In genomic region chr18:69215151-69215550, GRCh38 we compare ENCODE assay signal across 25 cellular contexts.
DNase-seq lines count a peak whose midpoint lies in the region; ATAC-seq and TF ChIP-seq lines count a peak whose summit lies in the region.
"Had no signal": no experiment of that assay in that cellular context is flagged by ENCODE, and none has a peak within 500 bp of the region (broad histone marks: within the 10 kb centered on the region; RNA-seq: fewer than 3 reads in every experiment).

No MANE protein-coding gene starts in this region.

- no peak overlapping the region for H3K27ac ChIP-seq in tibial nerve
- H3K27ac ChIP-seq: adrenal gland; BLaER1 treated with 17β-estradiol and CSF1 and Interleukin-3, amounts not matched to agents 10 nM and 100 nM; left lung; sigmoid colon; suprapubic skin; uterus had no signal

- no peak overlapping the region for H3K4me3 ChIP-seq in tibial nerve
- H3K4me3 ChIP-seq: adrenal gland; BLaER1 treated with 17β-estradiol and CSF1 and Interleukin-3, amounts not matched to agents 10 nM and 100 nM; GM12878; HAP-1; K562; left lung; sigmoid colon; suprapubic skin; uterus had no signal

- 94 to 96% methylated on average over 1 of the region's 1 CpG for WGBS in tibial nerve, 2 donors

- no peak for TF ChIP-seq EP300 in tibial nerve (IDR thresholded peaks at IDR 0.05)

- no peak for ATAC-seq in HG03159 (IDR thresholded peaks at IDR 0.05; ENCODE audit: unreplicated experiment)
- ATAC-seq: GM12878, K562, left lung, Right ventricle myocardium inferior had no signal

- H3K9me3 ChIP-seq in tibial nerve = no peaks in the 10 kb centered on the region
- H3K9me3 ChIP-seq: adrenal gland; BLaER1 treated with 17β-estradiol and CSF1 and Interleukin-3, amounts not matched to agents 10 nM and 100 nM; HAP-1; left lung; sigmoid colon; uterus had no signal

- in situ Hi-C loops in G401 (cut with HindIII; ENCODE audit: low sequenced_read_pairs) = no loop called here

- H3K27me3 ChIP-seq in tibial nerve = no peaks in the 10 kb centered on the region
- H3K27me3 ChIP-seq: adrenal gland; BLaER1 treated with 17β-estradiol and CSF1 and Interleukin-3, amounts not matched to agents 10 nM and 100 nM; left lung; sigmoid colon; suprapubic skin; uterus had no signal

- TF ChIP-seq POLR2A in tibial nerve (IDR thresholded peaks at IDR 0.05) = no peak

- no peaks in the 10 kb centered on the region for H3K4me1 ChIP-seq in tibial nerve
- H3K4me1 ChIP-seq: adrenal gland, left lung, sigmoid colon, suprapubic skin, uterus had no signal

- no peak for TF ChIP-seq CTCF in tibial nerve (IDR thresholded peaks at IDR 0.05)

- no peaks in the 10 kb centered on the region for H3K36me3 ChIP-seq in tibial nerve
- H3K36me3 ChIP-seq: adrenal gland; BLaER1 treated with 17β-estradiol and CSF1 and Interleukin-3, amounts not matched to agents 10 nM and 100 nM; HAP-1; left lung; sigmoid colon; suprapubic skin; uterus had no signal

- DNase-seq in G401 (ENCODE audit: low spot score) (peak; percentile 76), NCI-H2081 (lab: John Stamatoyannopoulos, UW) (peak; percentile 40 to 78), NCI-H524 (lab: John Stamatoyannopoulos, UW) (peak; percentile 51 to 83), SHP77 treated with DMSO at 0.1 percent for 48 hours (lab: John Stamatoyannopoulos, UW) (peak; percentile 25), tibial nerve (ENCODE audit: low spot score in 2 of 2) (no peak), Ammon's horn (ENCODE audit: low spot score) (no peak)
- DNase-seq in activated CD4-positive, alpha-beta T cell treated with anti-CD3 and anti-CD28 coated beads for 1 hour = no peak
- DNase-seq: activated naive CD4-positive, alpha-beta T cell treated with anti-CD3 and anti-CD28 coated beads for 36 hours; adrenal gland; left lung; mesenchymal stem cell; NCI-H1694; NCI-H526 treated with DMSO at 0.1 percent for 48 hours; sigmoid colon; stimulated activated CD4-positive, alpha-beta T cell treated with anti-CD3 and anti-CD28 coated beads, Interleukin-15, amount 100 ng/mL, for 24 hours; stimulated activated naive CD4-positive, alpha-beta T cell; T1000; uterus had no signal

Comparison
In these comparisons a context has a peak if more than half of its experiments do, and no peak if none do; other contexts are left out.
1. DNase-seq: peak in G401 (single experiment), NCI-H2081 (2 of 2), NCI-H524 (2 of 2) and SHP77 treated with DMSO at 0.1 percent for 48 hours (single experiment); none in tibial nerve (0 of 2), Ammon's horn (single experiment) and activated CD4-positive, alpha-beta T cell treated with anti-CD3 and anti-CD28 coated beads for 1 hour (single experiment).